In genomic region chr15:68999091-68999490, GRCh38 we compare ENCODE assay signal across 1 cellular context.
TF ChIP-seq lines count a peak whose summit lies in the region.

No MANE protein-coding gene starts in this region.

TF ChIP-seq in SK-N-SH treated with all-trans-retinoic acid at 6 μM for 48 hours, 23 proteins besides CTCF, POLR2A, EP300 and RAD21 (continued from another document):
- no peak for TF ChIP-seq CSRNP3 (CRISPR knock-in tag; IDR thresholded peaks at IDR 0.05)
- TF ChIP-seq ARNTL (CRISPR knock-in tag; IDR thresholded peaks at IDR 0.05; ENCODE audit: borderline replicate concordance, low read depth): no peak
- TF ChIP-seq TOX (CRISPR knock-in tag; IDR thresholded peaks at IDR 0.05; ENCODE audit: borderline replicate concordance): no peak
- TF ChIP-seq RARB (CRISPR knock-in tag; IDR thresholded peaks at IDR 0.05): no peak
- TF ChIP-seq PATZ1 (CRISPR knock-in tag; IDR thresholded peaks at IDR 0.05; ENCODE audit: borderline replicate concordance): no peak
